Comparison of ENCODE assay signal across 15 cellular contexts in genomic region chr4:13866881-13867280, GRCh38.
A peak's percentile ranks its signal among the peaks of the same experiment; 100 is the strongest.
DNase-seq lines count a peak whose midpoint lies in the region; ATAC-seq and TF ChIP-seq lines count a peak whose summit lies in the region.
"Had no signal": no experiment of that assay in that cellular context is flagged by ENCODE, and none has a peak within 500 bp of the region (broad histone marks: within the 10 kb centered on the region; RNA-seq: fewer than 3 reads in every experiment).

No MANE protein-coding gene starts in this region.

- in situ Hi-C loops in mammary epithelial cell (cut with MboI; ENCODE audit: low sequenced_read_pairs in 2 of 2), result no loop called here

- dilution Hi-C loops in mammary epithelial cell (cut with HindIII; ENCODE audit: low sequenced_read_pairs), result no loop called here

- no peaks in the 10 kb centered on the region for H3K4me1 ChIP-seq in mammary epithelial cell (ENCODE audit: insufficient read depth, low read length)
- H3K4me1 ChIP-seq: BE2C, Caco-2 had no signal

- no peaks in the 10 kb centered on the region for H4K20me1 ChIP-seq in mammary epithelial cell (ENCODE audit: insufficient read depth, low read length)

- H3K9ac ChIP-seq in mammary epithelial cell (ENCODE audit: insufficient read depth, low read length), result no peak overlapping the region

- H2AFZ ChIP-seq in mammary epithelial cell (ENCODE audit: low read depth, low read length), result no peak overlapping the region

- 0% methylated on average over 1 of the region's 1 CpG for WGBS in mammary epithelial cell (ENCODE audit: low coverage, missing lambda C conversion rate)

- H3K79me2 ChIP-seq in mammary epithelial cell (ENCODE audit: insufficient read depth, low read length), result no peaks in the 10 kb centered on the region

- intact Hi-C loops in mammary epithelial cell (cut with micrococcal nuclease), result no loop called here

- no TSS peak for BruUV-seq in mammary epithelial cell (replicated peaks; lab: Mats Ljungman, UMichigan)

- peaks cover 12% of the 10 kb centered on the region for H3K9me3 ChIP-seq in mammary epithelial cell (replicated peaks; ENCODE audit: insufficient read depth, low read length)
- H3K9me3 ChIP-seq: BE2C, Caco-2 had no signal

- TF ChIP-seq CTCF in mammary epithelial cell (conservative IDR thresholded peaks at IDR 0.05 in 1 of 2, IDR thresholded peaks at IDR 0.05 in 1 of 2; ENCODE audit: extremely low read depth in 1 of 2, insufficient read depth in 1 of 2, low read depth in 1 of 2, low read length in 2 of 2), result no peak

- no peak overlapping the region for H3K4me3 ChIP-seq in mammary epithelial cell (replicated peaks in 1 of 3; ENCODE audit: insufficient read depth in 1 of 3, low read depth in 2 of 3, low read length in 3 of 3)
- H3K4me3 ChIP-seq: K562 had no signal

- no peaks in the 10 kb centered on the region for H3K27me3 ChIP-seq in mammary epithelial cell (ENCODE audit: insufficient read depth, low read length)
- H3K27me3 ChIP-seq: BE2C had no signal

- no peak overlapping the region for H3K27ac ChIP-seq in mammary epithelial cell (ENCODE audit: insufficient read depth, low read depth, low read length)

- no peak overlapping the region for H3K4me2 ChIP-seq in mammary epithelial cell (ENCODE audit: insufficient read depth, low read depth, low read length)

- ATAC-seq in HG02973 (IDR thresholded peaks at IDR 0.05; ENCODE audit: unreplicated experiment), result no peak
- no peak for ATAC-seq in GM18909 (IDR thresholded peaks at IDR 0.05; ENCODE audit: poor library complexity, unreplicated experiment)
- ATAC-seq: K562 had no signal

- CTCF ChIA-PET in mammary epithelial cell (lab: Charles Lee; ENCODE audit: low non-redundant PET), result no interaction called here

- H3K36me3 ChIP-seq in mammary epithelial cell (ENCODE audit: insufficient read depth, low read length), result no peaks in the 10 kb centered on the region
- H3K36me3 ChIP-seq: BE2C had no signal

- DNase-seq in EL, result peak; percentile 58
- peak; percentile 81 for DNase-seq in M059J (ENCODE audit: low read depth)
- peak; percentile 58 for DNase-seq in mammary epithelial cell
- DNase-seq in kidney tubule cell (ENCODE audit: low spot score), result peak; percentile 15
- no peak for DNase-seq in stimulated activated naive CD4-positive, alpha-beta T cell (lab: John Stamatoyannopoulos, UW)
- no peak for DNase-seq in hippocampal formation (lab: John Stamatoyannopoulos, UW)
- DNase-seq: BE2C; Caco-2; CD4-positive, alpha-beta T cell; H7; NCI-H187; NCI-H226 had no signal

Comparison
In these comparisons a context has a peak if more than half of its experiments do, and no peak if none do; other contexts are left out.
1. DNase-seq: peak in EL (single experiment), M059J (single experiment), mammary epithelial cell (single experiment) and kidney tubule cell (single experiment); none in stimulated activated naive CD4-positive, alpha-beta T cell (0 of 6) and hippocampal formation (0 of 2).